8 cellular contexts compared by ENCODE assay signal in genomic region chr6:52598123-52598823, GRCh38. TPM values are rescaled to one million over a fixed set of nuclear protein-coding genes. Genes with fewer than 3 reads are reported as not detected.
DNase-seq lines count a peak whose midpoint lies in the region; TF ChIP-seq lines count a peak whose summit lies in the region.

No MANE protein-coding gene starts in this region.

- peak overlapping the region; percentile 76 for H2AFZ ChIP-seq in ACC112 (ENCODE audit: low read length, unreplicated experiment)

- H3K79me2 ChIP-seq in ACC112 (ENCODE audit: control insufficient read depth, insufficient read depth, low read length, unreplicated experiment): no peaks in the 10 kb centered on the region

- DNase-seq in GM12865 (ENCODE audit: low read depth): peak; percentile 81
- peak; percentile 79 for DNase-seq in NCI-H146 (lab: John Stamatoyannopoulos, UW)
- peak; percentile 49 to 54 for DNase-seq in activated T-cell treated with anti-CD3 and anti-CD28 coated beads, Interleukin-2, amount 50 U/mL, for 48 hours
- DNase-seq in cardiac muscle cell (ENCODE audit: low read depth in 1 of 2, low spot score in 1 of 2): peak; percentile 84 to 88
- DNase-seq in pons (ENCODE audit: low spot score): peak; percentile 51
- no peak for DNase-seq in GM19240 (ENCODE audit: insufficient read length, low spot score)
- no peak for DNase-seq in NCI-H1048 (lab: John Stamatoyannopoulos, UW)

- H3K4me1 ChIP-seq in ACC112 (ENCODE audit: control insufficient read depth, insufficient read depth, low read length, unreplicated experiment) (peaks cover 59% of the 10 kb centered on the region), cardiac muscle cell (ENCODE audit: low read depth) (peaks cover 8% of the 10 kb centered on the region)

- peak; percentile 57 for TF ChIP-seq CTCF in GM12865 (IDR thresholded peaks at IDR 0.05; ENCODE audit: insufficient read depth, low read depth, low read length, missing control alignments)
- peak; percentile 84 for TF ChIP-seq CTCF in cardiac muscle cell (IDR thresholded peaks at IDR 0.05; ENCODE audit: low read depth, low read length)

- H3K4me3 ChIP-seq in ACC112 (ENCODE audit: low read depth, low read length): peak overlapping the region; percentile 29; the same call in 1 of the 2 replicates
- no peak overlapping the region for H3K4me3 ChIP-seq in GM12865 (ENCODE audit: low read depth, low read length)
- no peak overlapping the region for H3K4me3 ChIP-seq in cardiac muscle cell

- no peaks in the 10 kb centered on the region for H3K36me3 ChIP-seq in ACC112 (ENCODE audit: insufficient read depth, low read length)
- no peaks in the 10 kb centered on the region for H3K36me3 ChIP-seq in cardiac muscle cell

- H3K27ac ChIP-seq in ACC112 (ENCODE audit: low read depth, low read length) (peak overlapping the region; percentile 97), cardiac muscle cell (no peak overlapping the region)

- H3K27me3 ChIP-seq in ACC112 (ENCODE audit: insufficient read depth, low read length): no peaks in the 10 kb centered on the region
- H3K27me3 ChIP-seq in cardiac muscle cell: no peaks in the 10 kb centered on the region

- H3K9me3 ChIP-seq in cardiac muscle cell (ENCODE audit: low read depth): no peaks in the 10 kb centered on the region

RNA-seq across cellular contexts. Expression of gene TRAM2, which starts 21.4 kb away (rescaled TPM):
- total RNA-seq in cardiac muscle cell: 6.6 and 7.0 TPM in 2 replicates
- polyA plus RNA-seq in cardiac muscle cell: 4.5 and 7.7 TPM in 2 replicates

Comparison
In these comparisons a context has a peak if more than half of its experiments do, and no peak if none do; other contexts are left out.
1. DNase-seq: peak in GM12865 (single experiment), NCI-H146 (single experiment), activated T-cell treated with anti-CD3 and anti-CD28 coated beads, Interleukin-2, amount 50 U/mL, for 48 hours (2 of 2), cardiac muscle cell (2 of 2) and pons (single experiment); none in GM19240 (single experiment) and NCI-H1048 (single experiment).